Comparison of ENCODE assay signal across 12 cellular contexts in the genomic region with DNA sequence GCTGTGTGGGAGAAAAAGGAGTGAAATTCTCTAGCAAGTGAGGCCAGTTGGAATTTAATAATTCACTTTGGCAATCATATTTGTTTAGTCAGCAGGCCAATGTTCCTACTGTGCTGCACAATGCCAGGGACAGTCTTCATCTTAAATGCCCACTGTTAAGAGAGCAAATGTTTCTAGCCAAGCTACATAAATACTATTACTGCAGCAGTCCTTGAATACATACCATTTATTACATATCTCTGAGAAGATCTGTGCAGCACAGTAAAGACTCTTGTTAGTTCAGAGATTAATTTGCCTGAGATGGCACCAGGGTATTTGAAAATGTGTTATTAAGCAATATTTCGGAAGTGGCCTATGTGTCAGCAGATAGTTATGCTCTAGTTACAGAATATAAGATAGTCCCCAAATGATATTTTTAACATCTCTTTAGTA.
DNase-seq lines count a peak whose midpoint lies in the region; TF ChIP-seq lines count a peak whose summit lies in the region.
"Had no signal": no experiment of that assay in that cellular context is flagged by ENCODE, and none has a peak within 500 bp of the region (broad histone marks: within the 10 kb centered on the region; RNA-seq: fewer than 3 reads in every experiment).

No MANE protein-coding gene starts in this region.

- H3K27me3 ChIP-seq in ascending aorta (no peaks in the 10 kb centered on the region), left ventricle myocardium inferior (ENCODE audit: low read depth) (no peaks in the 10 kb centered on the region), tibial artery (no peaks in the 10 kb centered on the region)
- H3K27me3 ChIP-seq: testis had no signal

- H3K27ac ChIP-seq in ascending aorta (peak overlapping the region; percentile 25 to 46), left ventricle myocardium inferior (replicated peaks) (peak overlapping the region; percentile 83), tibial artery (peak overlapping the region; percentile 5 to 27)
- H3K27ac ChIP-seq: testis had no signal

- intact Hi-C loops in ascending aorta (cut with DNase I), result no loop called here
- intact Hi-C loops in left ventricle myocardium inferior (cut with micrococcal nuclease), result no loop called here
- intact Hi-C loops in tibial artery (cut with DNase I; ENCODE audit: low total_unique reads), result no loop called here
- intact Hi-C loops in posterior cingulate gyrus (cut with DNase I), result no loop called here

- H3K9me3 ChIP-seq in ascending aorta, result no peaks in the 10 kb centered on the region
- no peaks in the 10 kb centered on the region for H3K9me3 ChIP-seq in left ventricle myocardium inferior (replicated peaks)
- no peaks in the 10 kb centered on the region for H3K9me3 ChIP-seq in tibial artery
- H3K9me3 ChIP-seq: testis had no signal

- DNase-seq in NCI-H1417 (lab: John Stamatoyannopoulos, UW) (peak in 2 of 3 experiments; percentile 12 to 60), NCI-H1417 treated with DMSO at 0.1 percent for 48 hours (lab: John Stamatoyannopoulos, UW) (no peak), ascending aorta (ENCODE audit: low spot score in 2 of 2) (no peak), left ventricle myocardium inferior (no peak), tibial artery (no peak), activated gamma-delta T cell (lab: John Stamatoyannopoulos, UW) (no peak), posterior cingulate gyrus (no peak), iPS-NIHi11 (ENCODE audit: low spot score) (no peak)
- DNase-seq: mesendoderm, NCI-H1436 treated with DMSO at 0.1 percent for 48 hours, T-helper 17 cell, testis had no signal

- TF ChIP-seq CTCF in ascending aorta (IDR thresholded peaks at IDR 0.05), result no peak
- TF ChIP-seq CTCF in left ventricle myocardium inferior (IDR thresholded peaks at IDR 0.05; ENCODE audit: borderline replicate concordance), result no peak
- no peak for TF ChIP-seq CTCF in tibial artery (IDR thresholded peaks at IDR 0.05)

- H3K4me3 ChIP-seq in ascending aorta, result no peak overlapping the region
- H3K4me3 ChIP-seq in left ventricle myocardium inferior, result peak overlapping the region; percentile 10
- H3K4me3 ChIP-seq in tibial artery, result no peak overlapping the region
- H3K4me3 ChIP-seq: testis had no signal

- no peaks in the 10 kb centered on the region for H3K36me3 ChIP-seq in ascending aorta
- H3K36me3 ChIP-seq in left ventricle myocardium inferior, result peaks cover 11% of the 10 kb centered on the region
- peaks cover 0 to 5% (median 5%) of the 10 kb centered on the region in 3 donors for H3K36me3 ChIP-seq in tibial artery

- H3K4me1 ChIP-seq in ascending aorta (peaks cover 0 to 27% of the 10 kb centered on the region in 2 donors), left ventricle myocardium inferior (peaks cover 88% of the 10 kb centered on the region), tibial artery (peaks cover 0 to 69% (median 31%) of the 10 kb centered on the region in 4 donors)
- H3K4me1 ChIP-seq: testis had no signal

Comparison
In these comparisons a context has a peak if more than half of its experiments do, and no peak if none do; other contexts are left out.
1. DNase-seq: peak in NCI-H1417 (2 of 3); none in NCI-H1417 treated with DMSO at 0.1 percent for 48 hours (single experiment), ascending aorta (0 of 2), left ventricle myocardium inferior (single experiment), tibial artery (0 of 2), activated gamma-delta T cell (single experiment), posterior cingulate gyrus (0 of 10) and iPS-NIHi11 (single experiment).
2. H3K27ac ChIP-seq: peak in every context shown above with its lines; median percentile 83 in left ventricle myocardium inferior; 36 in ascending aorta; 16 in tibial artery.